ENCODE assay signal across 8 cellular contexts in the genomic region with DNA sequence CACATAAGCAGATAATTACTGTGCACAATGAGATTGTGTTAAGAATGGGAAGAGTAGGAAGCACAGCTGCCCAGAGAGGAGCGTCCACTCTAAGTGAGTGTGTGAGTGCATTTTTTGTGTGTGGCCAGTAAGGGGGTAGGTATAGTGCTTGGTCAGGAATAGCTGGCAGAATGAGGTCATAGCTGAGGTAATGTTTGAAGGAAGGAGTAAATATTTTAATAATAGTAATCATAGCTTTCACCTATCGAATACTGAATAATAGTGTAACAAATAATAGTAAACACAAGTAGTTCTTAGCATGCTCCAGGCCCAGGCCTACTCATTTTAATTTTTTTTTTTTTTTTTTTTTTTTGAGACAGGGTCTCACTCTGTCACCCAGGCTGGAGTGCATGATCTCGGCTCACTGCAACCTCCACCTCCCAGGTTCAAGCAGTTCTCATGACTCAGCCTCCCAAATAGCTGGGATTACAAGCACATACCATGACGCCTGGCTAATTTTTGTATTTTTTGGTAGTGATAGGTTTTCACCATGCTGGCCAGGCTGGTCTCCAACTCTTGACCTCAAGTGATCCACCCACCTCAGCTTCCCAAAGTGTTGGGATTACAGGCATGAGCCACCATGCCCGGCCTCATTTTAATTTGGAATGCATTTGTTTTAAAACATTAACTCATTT. TPM values are rescaled to one million over a fixed set of nuclear protein-coding genes. Genes with fewer than 3 reads are reported as not detected.
DNase-seq lines count a peak whose midpoint lies in the region; ATAC-seq and TF ChIP-seq lines count a peak whose summit lies in the region.
"Not testable (repeated sequence)": the region's sequence is repeated elsewhere in the genome, so short reads cannot be mapped to it uniquely, and the experiment has no call there.
"Had no signal": no experiment of that assay in that cellular context is flagged by ENCODE, and none has a peak within 500 bp of the region (broad histone marks: within the 10 kb centered on the region; RNA-seq: fewer than 3 reads in every experiment).

No MANE protein-coding gene starts in this region.

- not testable (repeated sequence) for H3K79me2 ChIP-seq in mesendoderm (ENCODE audit: control insufficient read depth, insufficient read depth, low read length); trophoblast cell (ENCODE audit: control insufficient read depth, insufficient read depth, low read length, poor library complexity)

- not testable (repeated sequence) for H3K4ac ChIP-seq in mesendoderm (ENCODE audit: low read depth, low read length); trophoblast cell (ENCODE audit: low read depth, low read length)

- not testable (repeated sequence) for H3K9ac ChIP-seq in mesendoderm (ENCODE audit: low read length); trophoblast cell (ENCODE audit: low read length)

- not testable (repeated sequence) for H4K12ac ChIP-seq in trophoblast cell (ENCODE audit: low read depth, low read length)

- not testable (repeated sequence) for H4K8ac ChIP-seq in mesendoderm (ENCODE audit: low read depth, low read length); trophoblast cell (ENCODE audit: low read depth, low read length)

- H3K79me1 ChIP-seq in mesendoderm (ENCODE audit: low read length); trophoblast cell (ENCODE audit: low read length): not testable (repeated sequence)

- peak overlapping the region; percentile 12 for H3K27ac Mint-ChIP-seq in glutamatergic neuron (ENCODE audit: unreplicated experiment)

- H2BK12ac ChIP-seq in trophoblast cell (ENCODE audit: low read length) = not testable (repeated sequence)

- H3K27me3 Mint-ChIP-seq in glutamatergic neuron (ENCODE audit: unreplicated experiment) = not testable (repeated sequence)

- not testable (repeated sequence) for H4K91ac ChIP-seq in trophoblast cell (ENCODE audit: low read depth, low read length)

- not testable (repeated sequence) for H2BK15ac ChIP-seq in mesendoderm (replicated peaks; ENCODE audit: low read depth)

- H3K27ac ChIP-seq in HEK293 (ENCODE audit: extremely low read depth, low read depth, low read length); mesendoderm (ENCODE audit: low read depth, low read length): not testable (repeated sequence)
- H3K27ac ChIP-seq in trophoblast cell (ENCODE audit: low read depth, low read length) = peak overlapping the region; percentile 20

- ATAC-seq in SK-N-SH treated with all-trans-retinoic acid at 6 μM for 48 hours = peak; percentile 34; the same call in 2 of the 3 replicates

- DNase-seq in MG63 (peak; percentile 4), NCI-H82 (lab: John Stamatoyannopoulos, UW) (peak; percentile 49), mesendoderm (peak; percentile 58), trophoblast cell (peak; percentile 42 to 74)
- DNase-seq in glutamatergic neuron = not testable (repeated sequence)

- POLR2A ChIA-PET in HEK293 (lab: Yijun Ruan, JAX) = not testable (repeated sequence)

- H3K14ac ChIP-seq in trophoblast cell (ENCODE audit: low read length) = not testable (repeated sequence)

- H2BK5ac ChIP-seq in mesendoderm (ENCODE audit: low read length); trophoblast cell (ENCODE audit: low read depth, low read length, poor library complexity): not testable (repeated sequence)

- H3K4me3 Mint-ChIP-seq in glutamatergic neuron (ENCODE audit: unreplicated experiment) = not testable (repeated sequence)

- not testable (repeated sequence) for H2BK120ac ChIP-seq in mesendoderm (ENCODE audit: low read depth, low read length); trophoblast cell (ENCODE audit: insufficient read depth, low read length, poor library complexity)

- not testable (repeated sequence) for H3K4me3 ChIP-seq in HEK293 (ENCODE audit: low read depth, low read length); MG63; mesendoderm (ENCODE audit: low read length); trophoblast cell (ENCODE audit: low read depth, low read length)

- not testable (repeated sequence) for H3K56ac ChIP-seq in mesendoderm (ENCODE audit: low read length)

- not testable (repeated sequence) for TF ChIP-seq CTCF in HEK293 (tag by site-specific recombination; IDR thresholded peaks at IDR 0.05); glutamatergic neuron (IDR thresholded peaks at IDR 0.05; ENCODE audit: partially characterized antibody, unreplicated experiment)

- peaks cover 16% of the 10 kb centered on the region for H3K4me1 Mint-ChIP-seq in glutamatergic neuron (ENCODE audit: low read depth, unreplicated experiment)

- CTCF ChIA-PET in HEK293 (lab: Yijun Ruan, JAX) = interaction anchor here (0.6 to 1.4 kb wide), 4 partner anchors 19 to 27 kb away, joined by 3 read pairs; no protein-coding TSS in a partner anchor

- H3K23ac ChIP-seq in mesendoderm (ENCODE audit: low read length); trophoblast cell (ENCODE audit: low read length): not testable (repeated sequence)

- H3K18ac ChIP-seq in mesendoderm (ENCODE audit: low read length); trophoblast cell (ENCODE audit: low read length): not testable (repeated sequence)

- H3K4me2 ChIP-seq in mesendoderm (ENCODE audit: low read length); trophoblast cell (ENCODE audit: low read length): not testable (repeated sequence)

- not testable (repeated sequence) for H2AK5ac ChIP-seq in mesendoderm (ENCODE audit: low read length); trophoblast cell (ENCODE audit: low read length)

- not testable (repeated sequence) for H3K9me3 Mint-ChIP-seq in glutamatergic neuron (ENCODE audit: unreplicated experiment)

- not testable (repeated sequence) for H3K36me3 Mint-ChIP-seq in glutamatergic neuron (ENCODE audit: unreplicated experiment)

- H3K27me3 ChIP-seq in MG63; mesendoderm (ENCODE audit: insufficient read depth, low read length, poor library complexity); trophoblast cell (ENCODE audit: insufficient read depth, low read length): not testable (repeated sequence)

- H4K5ac ChIP-seq in mesendoderm (ENCODE audit: low read length) = not testable (repeated sequence)

- not testable (repeated sequence) for H3K36me3 ChIP-seq in HEK293 (ENCODE audit: control insufficient read depth in 2 of 2, insufficient read depth in 1 of 2, low read length in 2 of 2); MG63; mesendoderm (ENCODE audit: control insufficient read depth, insufficient read depth, low read length); trophoblast cell (ENCODE audit: control insufficient read depth in 1 of 2, insufficient read depth in 2 of 2, low read length in 2 of 2)

- not testable (repeated sequence) for H2AFZ ChIP-seq in trophoblast cell (ENCODE audit: insufficient read depth, low read length, poor library complexity)

- H3K9me3 ChIP-seq in HEK293 (ENCODE audit: control insufficient read depth, insufficient read depth, low read depth, low read length); MG63; trophoblast cell (ENCODE audit: insufficient read depth, low read depth, low read length): not testable (repeated sequence)

- not testable (repeated sequence) for H3K4me1 ChIP-seq in HEK293 (ENCODE audit: control insufficient read depth, insufficient read depth, low read length); mesendoderm (ENCODE audit: control insufficient read depth, low read depth, low read length); trophoblast cell (ENCODE audit: control insufficient read depth in 1 of 2, insufficient read depth in 2 of 2, low read length in 2 of 2)

- WGBS in mesendoderm (ENCODE audit: extremely low coverage, insufficient coverage, low lambda C conversion rate) = no CpG with 5 or more reads among the region's 5 CpGs
- WGBS in trophoblast cell (ENCODE audit: extremely low coverage, insufficient coverage, insufficient read length) = no CpG with 5 or more reads among the region's 5 CpGs

TF ChIP-seq in HEK293, 187 proteins besides CTCF, POLR2A, EP300 and RAD21 (continues in another document):
- TF ChIP-seq ZNF629 (tag by site-specific recombination; IDR thresholded peaks at IDR 0.05) (peak; percentile 86), SP7 (tag by site-specific recombination; IDR thresholded peaks at IDR 0.05) (peak; percentile 36; the same call in 1 of the 2 replicates)
- TF ChIP-seq, protein P1, sequence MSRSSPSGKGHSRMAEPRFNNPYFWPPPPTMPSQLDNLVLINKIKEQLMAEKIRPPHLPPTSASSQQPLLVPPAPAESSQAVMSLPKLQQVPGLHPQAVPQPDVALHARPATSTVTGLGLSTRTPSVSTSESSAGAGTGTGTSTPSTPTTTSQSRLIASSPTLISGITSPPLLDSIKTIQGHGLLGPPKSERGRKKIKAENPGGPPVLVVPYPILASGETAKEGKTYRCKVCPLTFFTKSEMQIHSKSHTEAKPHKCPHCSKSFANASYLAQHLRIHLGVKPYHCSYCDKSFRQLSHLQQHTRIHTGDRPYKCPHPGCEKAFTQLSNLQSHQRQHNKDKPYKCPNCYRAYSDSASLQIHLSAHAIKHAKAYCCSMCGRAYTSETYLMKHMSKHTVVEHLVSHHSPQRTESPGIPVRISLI (tag by site-specific recombination; IDR thresholded peaks at IDR 0.05) = peak; percentile 66; the same call in 1 of the 2 replicates

RNA-seq across cellular contexts. Expression of a gene that starts 49.0 kb away (rescaled TPM):
- 0.30 and 5.5 TPM in 2 replicates for total RNA-seq in MG63 (2014; rRNA removed; shearing (Covaris generic); ENCODE audit: low replicate concordance)
- total RNA-seq in glutamatergic neuron (ENCODE audit: unreplicated experiment) = 6.5 TPM
- polyA plus RNA-seq in mesendoderm (2013, experiment 1 of 2) = 4.6 TPM
- polyA plus RNA-seq in mesendoderm (2013, experiment 2 of 2) = 4.5 TPM
- polyA plus RNA-seq in trophoblast cell (2013) = 17.8 and 18.7 TPM in 2 replicates
- total RNA-seq: GM23248 had no signal
- polyA plus RNA-seq: GM23248 had no signal
